Comparison of ENCODE assay signal across 27 cellular contexts in genomic region chr10:19809481-19809880, GRCh38. TPM values are rescaled to one million over a fixed set of nuclear protein-coding genes. Genes with fewer than 3 reads are reported as not detected.
DNase-seq lines count a peak whose midpoint lies in the region.
"Had no signal": no experiment of that assay in that cellular context is flagged by ENCODE, and none has a peak within 500 bp of the region (broad histone marks: within the 10 kb centered on the region; RNA-seq: fewer than 3 reads in every experiment).

No MANE protein-coding gene starts in this region.

- H3K4me3 ChIP-seq in trophoblast cell (ENCODE audit: low read depth, low read length): no peak overlapping the region
- H3K4me3 ChIP-seq: A549; BLaER1; BLaER1 treated with 17β-estradiol and CSF1 and Interleukin-3, amounts not matched to agents 10 nM and 100 nM had no signal

- H3K27ac ChIP-seq in trophoblast cell (ENCODE audit: low read depth, low read length): no peak overlapping the region
- H3K27ac ChIP-seq: 22Rv1; A549; BLaER1; BLaER1 treated with 17β-estradiol and CSF1 and Interleukin-3, amounts not matched to agents 10 nM and 100 nM; C4-2B had no signal

- no peaks in the 10 kb centered on the region for H3K27me3 ChIP-seq in trophoblast cell (ENCODE audit: insufficient read depth, low read length)

- no peak overlapping the region for H2AFZ ChIP-seq in trophoblast cell (ENCODE audit: insufficient read depth, low read length, poor library complexity)

- no peak overlapping the region for H4K12ac ChIP-seq in trophoblast cell (ENCODE audit: low read depth, low read length)

- no peak overlapping the region for H4K8ac ChIP-seq in trophoblast cell (ENCODE audit: low read depth, low read length)

- H3K4ac ChIP-seq in trophoblast cell (ENCODE audit: low read depth, low read length): no peak overlapping the region

- no CpG with 5 or more reads among the region's 3 CpGs for WGBS in trophoblast cell (ENCODE audit: extremely low coverage, insufficient coverage, insufficient read length)

- DNase-seq in trophoblast cell: peak; percentile 65 to 80
- no peak for DNase-seq in glomerular visceral epithelial cell (ENCODE audit: extremely low spot score)
- DNase-seq: 8988T; ACHN; AML-193; BE2C; C1 segment of cervical spinal cord; Caco-2; Calu3; CD4-positive, alpha-beta memory T cell; CD4-positive, alpha-beta T cell; CD4-positive, CD25-positive, alpha-beta regulatory T cell; CD8-positive, alpha-beta memory T cell; CD8-positive, alpha-beta T cell; COR-L47; DMS 273 treated with DMSO at 0.1 percent for 48 hours; DMS153; DMS53; DMS79; DMS79 treated with DMSO at 0.1 percent for 48 hours; DND-41; EL had no signal

- H2AK5ac ChIP-seq in trophoblast cell (ENCODE audit: low read length): no peak overlapping the region

- no peaks in the 10 kb centered on the region for H3K79me1 ChIP-seq in trophoblast cell (ENCODE audit: low read length)

- no peak overlapping the region for H3K18ac ChIP-seq in trophoblast cell (ENCODE audit: low read length)

- no peak overlapping the region for H3K23ac ChIP-seq in trophoblast cell (ENCODE audit: low read length)

- H3K14ac ChIP-seq in trophoblast cell (ENCODE audit: low read length): no peak overlapping the region

- H2BK12ac ChIP-seq in trophoblast cell (ENCODE audit: low read length): no peak overlapping the region

- no peaks in the 10 kb centered on the region for H3K4me1 ChIP-seq in trophoblast cell (ENCODE audit: control insufficient read depth in 1 of 2, insufficient read depth in 2 of 2, low read length in 2 of 2)
- H3K4me1 ChIP-seq: A549, BE2C, Caco-2 had no signal

- no peak overlapping the region for H3K9ac ChIP-seq in trophoblast cell (ENCODE audit: low read length)
- H3K9ac ChIP-seq: BLaER1; BLaER1 treated with 17β-estradiol and CSF1 and Interleukin-3, amounts not matched to agents 10 nM and 100 nM had no signal

- no peak overlapping the region for H2BK120ac ChIP-seq in trophoblast cell (ENCODE audit: insufficient read depth, low read length, poor library complexity)

- H3K4me2 ChIP-seq in trophoblast cell (ENCODE audit: low read length): no peak overlapping the region
- H3K4me2 ChIP-seq: A549; BLaER1; BLaER1 treated with 17β-estradiol and CSF1 and Interleukin-3, amounts not matched to agents 10 nM and 100 nM had no signal

- no peak overlapping the region for H4K91ac ChIP-seq in trophoblast cell (ENCODE audit: low read depth, low read length)

- no peak overlapping the region for H2BK5ac ChIP-seq in trophoblast cell (ENCODE audit: low read depth, low read length, poor library complexity)

- no peaks in the 10 kb centered on the region for H3K79me2 ChIP-seq in trophoblast cell (ENCODE audit: control insufficient read depth, insufficient read depth, low read length, poor library complexity)

- no peaks in the 10 kb centered on the region for H3K9me3 ChIP-seq in trophoblast cell (ENCODE audit: insufficient read depth, low read depth, low read length)
- H3K9me3 ChIP-seq: A549, BE2C, Caco-2 had no signal

- H3K36me3 ChIP-seq in trophoblast cell (ENCODE audit: control insufficient read depth in 1 of 2, insufficient read depth in 2 of 2, low read length in 2 of 2): no peaks in the 10 kb centered on the region
- H3K36me3 ChIP-seq: BE2C; BLaER1; BLaER1 treated with 17β-estradiol and CSF1 and Interleukin-3, amounts not matched to agents 10 nM and 100 nM had no signal

RNA-seq across cellular contexts. Expression of gene PLXDC2, which starts 6.8 kb away (rescaled TPM):
- 37.6 and 39.6 TPM in 2 replicates for polyA plus RNA-seq in trophoblast cell (2013)
- polyA plus RNA-seq: CD4-positive, alpha-beta memory T cell had no signal
